In genomic region chr1:86976664-86977063, GRCh38 we compare ENCODE assay signal across 25 cellular contexts.
"Had no signal": no experiment of that assay in that cellular context is flagged by ENCODE, and none has a peak within 500 bp of the region (broad histone marks: within the 10 kb centered on the region; RNA-seq: fewer than 3 reads in every experiment).

No MANE protein-coding gene starts in this region.

- H3K9ac ChIP-seq: parathyroid adenoma had no signal

- H3K4me3 ChIP-seq: left ventricle myocardium inferior, lower lobe of right lung, smooth muscle cell, suprapubic skin, transverse colon, upper lobe of right lung, uterus had no signal

- DNase-seq: cortex of kidney; effector memory CD8-positive, alpha-beta T cell; hypothalamus; immature natural killer cell; islet precursor cell; kidney glomerular epithelial cell; left colon; left ventricle myocardium inferior; lower lobe of right lung; naive thymus-derived CD8-positive, alpha-beta T cell; stimulated activated CD4-positive, alpha-beta T cell treated with anti-CD3 and anti-CD28 coated beads, Interleukin-12 subunit alpha, Interleukin-12 subunit beta, amount 100 ng/mL, for 4 hours; stimulated activated CD4-positive, alpha-beta T cell treated with anti-CD3 and anti-CD28 coated beads, Interleukin-1b, Interleukin-23, amount 100 ng/mL, for 48 hours; stimulated activated CD4-positive, alpha-beta T cell treated with anti-CD3 and anti-CD28 coated beads, Interleukin-4, amount 100 ng/mL, for 1 hour; stimulated activated CD8-positive, alpha-beta memory T cell treated with anti-CD3 and anti-CD28 coated beads, Interleukin-4, amount 100 ng/mL, for 48 hours; stimulated activated naive CD4-positive, alpha-beta T cell; stimulated activated naive CD8-positive, alpha-beta T cell treated with anti-CD3 and anti-CD28 coated beads, Interleukin-15, amount 100 ng/mL, for 72 hours; transverse colon; upper lobe of right lung; uterus had no signal

- H3K9me3 Mint-ChIP-seq: effector memory CD8-positive, alpha-beta T cell; immature natural killer cell; naive thymus-derived CD8-positive, alpha-beta T cell; stimulated activated naive CD8-positive, alpha-beta T cell treated with anti-CD3 and anti-CD28 coated beads, Interleukin-15, amount 100 ng/mL, for 72 hours had no signal

- H3K27ac Mint-ChIP-seq: effector memory CD8-positive, alpha-beta T cell; immature natural killer cell; progenitor cell of endocrine pancreas; stimulated activated naive CD8-positive, alpha-beta T cell treated with anti-CD3 and anti-CD28 coated beads, Interleukin-15, amount 100 ng/mL, for 72 hours had no signal

- H3K79me2 ChIP-seq: parathyroid adenoma had no signal

- ATAC-seq: effector memory CD8-positive, alpha-beta T cell; left colon; lower lobe of right lung; naive thymus-derived CD8-positive, alpha-beta T cell; sciatic nerve; stimulated activated naive CD8-positive, alpha-beta T cell treated with anti-CD3 and anti-CD28 coated beads, Interleukin-15, amount 100 ng/mL, for 72 hours; upper lobe of right lung had no signal

- H3K27me3 Mint-ChIP-seq: effector memory CD8-positive, alpha-beta T cell; naive thymus-derived CD8-positive, alpha-beta T cell; progenitor cell of endocrine pancreas; stimulated activated naive CD8-positive, alpha-beta T cell treated with anti-CD3 and anti-CD28 coated beads, Interleukin-15, amount 100 ng/mL, for 72 hours had no signal

- H3K9me3 ChIP-seq: left ventricle myocardium inferior, lower lobe of right lung, suprapubic skin, transverse colon, upper lobe of right lung, uterus had no signal

- H3K27me3 ChIP-seq: suprapubic skin, transverse colon, upper lobe of right lung, uterus had no signal

- H3K4me2 ChIP-seq: smooth muscle cell had no signal

- FAIRE-seq: frontal cortex had no signal

- H3K4me1 ChIP-seq: lower lobe of right lung, parathyroid adenoma, upper lobe of right lung, uterus had no signal

- H2AFZ ChIP-seq: parathyroid adenoma had no signal

- H3K27ac ChIP-seq: left ventricle myocardium inferior, lower lobe of right lung, parathyroid adenoma, suprapubic skin, transverse colon, upper lobe of right lung, uterus had no signal

- H3K36me3 ChIP-seq: left ventricle myocardium inferior, lower lobe of right lung, suprapubic skin, transverse colon, upper lobe of right lung, uterus had no signal

- H3K4me1 Mint-ChIP-seq: stimulated activated naive CD8-positive, alpha-beta T cell treated with anti-CD3 and anti-CD28 coated beads, Interleukin-15, amount 100 ng/mL, for 72 hours had no signal

- H3K4me3 Mint-ChIP-seq: effector memory CD8-positive, alpha-beta T cell; immature natural killer cell; naive thymus-derived CD8-positive, alpha-beta T cell; stimulated activated naive CD8-positive, alpha-beta T cell treated with anti-CD3 and anti-CD28 coated beads, Interleukin-15, amount 100 ng/mL, for 72 hours had no signal
